Comparison of ENCODE assay signal across 1 cellular context in genomic region chr4:173009129-173009823, GRCh38.
TF ChIP-seq lines count a peak whose summit lies in the region.

No MANE protein-coding gene starts in this region.

TF ChIP-seq in HEK293, 187 proteins besides CTCF, POLR2A, EP300 and RAD21 (continued from another document):
- TF ChIP-seq ZNF26 (tag by site-specific recombination; IDR thresholded peaks at IDR 0.05) (no peak), ELK4 (IDR thresholded peaks at IDR 0.05; ENCODE audit: borderline replicate concordance, low read depth, low read length) (no peak), ZBTB10 (tag by site-specific recombination; IDR thresholded peaks at IDR 0.05) (0 out of 2 replicates have a peak, but pooled peaks have one; percentile 47), ZBTB21 (tag by site-specific recombination; IDR thresholded peaks at IDR 0.05) (peak; percentile 73; the same call in 1 of the 2 replicates), ZNF24 (tag by site-specific recombination; IDR thresholded peaks at IDR 0.05) (0 out of 2 replicates have a peak, but pooled peaks have one; percentile 19), TCF7L2 (IDR thresholded peaks at IDR 0.05; ENCODE audit: borderline replicate concordance, low read depth, low read length) (no peak), TRIM28 (IDR thresholded peaks at IDR 0.05; ENCODE audit: borderline replicate concordance, low read length) (peak; percentile 90), ZNF629 (tag by site-specific recombination; IDR thresholded peaks at IDR 0.05) (peak; percentile 69), SCRT2 (tag by site-specific recombination; IDR thresholded peaks at IDR 0.05) (peak; percentile 75), ZNF692 (tag by site-specific recombination; IDR thresholded peaks at IDR 0.05) (0 out of 2 replicates have a peak, but pooled peaks have one; percentile 27), SETDB1 (IDR thresholded peaks at IDR 0.05; ENCODE audit: insufficient read length, low read length) (peak; percentile 81), ZNF184 (tag by site-specific recombination; IDR thresholded peaks at IDR 0.05) (0 out of 2 replicates have a peak, but pooled peaks have one; percentile 24)
